ENCODE assay signal across 1 cellular context in genomic region chr17:3641717-3642486, GRCh38.
TF ChIP-seq lines count a peak whose summit lies in the region.

No MANE protein-coding gene starts in this region.

TF ChIP-seq in K562, 482 proteins besides CTCF, POLR2A, EP300 and RAD21 (continued from another document and continues in another):
- TF ChIP-seq FOS (IDR thresholded peaks at IDR 0.05; ENCODE audit: extremely low read depth, insufficient read length), result no peak
- no peak for TF ChIP-seq GTF2F1 (IDR thresholded peaks at IDR 0.05; ENCODE audit: low read depth, low read length)
- no peak for TF ChIP-seq CHD4 (IDR thresholded peaks at IDR 0.05; ENCODE audit: insufficient read depth, insufficient replicate concordance, low read depth, low read length, poor library complexity, severe bottlenecking)
- no peak for TF ChIP-seq LARP7 (IDR thresholded peaks at IDR 0.05)
- TF ChIP-seq, protein P1, sequence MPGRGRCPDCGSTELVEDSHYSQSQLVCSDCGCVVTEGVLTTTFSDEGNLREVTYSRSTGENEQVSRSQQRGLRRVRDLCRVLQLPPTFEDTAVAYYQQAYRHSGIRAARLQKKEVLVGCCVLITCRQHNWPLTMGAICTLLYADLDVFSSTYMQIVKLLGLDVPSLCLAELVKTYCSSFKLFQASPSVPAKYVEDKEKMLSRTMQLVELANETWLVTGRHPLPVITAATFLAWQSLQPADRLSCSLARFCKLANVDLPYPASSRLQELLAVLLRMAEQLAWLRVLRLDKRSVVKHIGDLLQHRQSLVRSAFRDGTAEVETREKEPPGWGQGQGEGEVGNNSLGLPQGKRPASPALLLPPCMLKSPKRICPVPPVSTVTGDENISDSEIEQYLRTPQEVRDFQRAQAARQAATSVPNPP (IDR thresholded peaks at IDR 0.05; ENCODE audit: borderline replicate concordance, insufficient read depth, insufficient read length), result no peak
- no peak for TF ChIP-seq TCFL5 (CRISPR knock-in tag; conservative IDR thresholded peaks at IDR 0.05)
- TF ChIP-seq ZKSCAN1 (IDR thresholded peaks at IDR 0.05; ENCODE audit: low read depth, low read length), result no peak
- TF ChIP-seq MIER1 (IDR thresholded peaks at IDR 0.05; ENCODE audit: low read depth), result no peak
- no peak for TF ChIP-seq PCBP1 (IDR thresholded peaks at IDR 0.05; ENCODE audit: low read depth, low read length, poor library complexity, severe bottlenecking)
- no peak for TF ChIP-seq PURB (CRISPR knock-in tag; IDR thresholded peaks at IDR 0.05; ENCODE audit: low read depth)
- TF ChIP-seq, protein P2, sequence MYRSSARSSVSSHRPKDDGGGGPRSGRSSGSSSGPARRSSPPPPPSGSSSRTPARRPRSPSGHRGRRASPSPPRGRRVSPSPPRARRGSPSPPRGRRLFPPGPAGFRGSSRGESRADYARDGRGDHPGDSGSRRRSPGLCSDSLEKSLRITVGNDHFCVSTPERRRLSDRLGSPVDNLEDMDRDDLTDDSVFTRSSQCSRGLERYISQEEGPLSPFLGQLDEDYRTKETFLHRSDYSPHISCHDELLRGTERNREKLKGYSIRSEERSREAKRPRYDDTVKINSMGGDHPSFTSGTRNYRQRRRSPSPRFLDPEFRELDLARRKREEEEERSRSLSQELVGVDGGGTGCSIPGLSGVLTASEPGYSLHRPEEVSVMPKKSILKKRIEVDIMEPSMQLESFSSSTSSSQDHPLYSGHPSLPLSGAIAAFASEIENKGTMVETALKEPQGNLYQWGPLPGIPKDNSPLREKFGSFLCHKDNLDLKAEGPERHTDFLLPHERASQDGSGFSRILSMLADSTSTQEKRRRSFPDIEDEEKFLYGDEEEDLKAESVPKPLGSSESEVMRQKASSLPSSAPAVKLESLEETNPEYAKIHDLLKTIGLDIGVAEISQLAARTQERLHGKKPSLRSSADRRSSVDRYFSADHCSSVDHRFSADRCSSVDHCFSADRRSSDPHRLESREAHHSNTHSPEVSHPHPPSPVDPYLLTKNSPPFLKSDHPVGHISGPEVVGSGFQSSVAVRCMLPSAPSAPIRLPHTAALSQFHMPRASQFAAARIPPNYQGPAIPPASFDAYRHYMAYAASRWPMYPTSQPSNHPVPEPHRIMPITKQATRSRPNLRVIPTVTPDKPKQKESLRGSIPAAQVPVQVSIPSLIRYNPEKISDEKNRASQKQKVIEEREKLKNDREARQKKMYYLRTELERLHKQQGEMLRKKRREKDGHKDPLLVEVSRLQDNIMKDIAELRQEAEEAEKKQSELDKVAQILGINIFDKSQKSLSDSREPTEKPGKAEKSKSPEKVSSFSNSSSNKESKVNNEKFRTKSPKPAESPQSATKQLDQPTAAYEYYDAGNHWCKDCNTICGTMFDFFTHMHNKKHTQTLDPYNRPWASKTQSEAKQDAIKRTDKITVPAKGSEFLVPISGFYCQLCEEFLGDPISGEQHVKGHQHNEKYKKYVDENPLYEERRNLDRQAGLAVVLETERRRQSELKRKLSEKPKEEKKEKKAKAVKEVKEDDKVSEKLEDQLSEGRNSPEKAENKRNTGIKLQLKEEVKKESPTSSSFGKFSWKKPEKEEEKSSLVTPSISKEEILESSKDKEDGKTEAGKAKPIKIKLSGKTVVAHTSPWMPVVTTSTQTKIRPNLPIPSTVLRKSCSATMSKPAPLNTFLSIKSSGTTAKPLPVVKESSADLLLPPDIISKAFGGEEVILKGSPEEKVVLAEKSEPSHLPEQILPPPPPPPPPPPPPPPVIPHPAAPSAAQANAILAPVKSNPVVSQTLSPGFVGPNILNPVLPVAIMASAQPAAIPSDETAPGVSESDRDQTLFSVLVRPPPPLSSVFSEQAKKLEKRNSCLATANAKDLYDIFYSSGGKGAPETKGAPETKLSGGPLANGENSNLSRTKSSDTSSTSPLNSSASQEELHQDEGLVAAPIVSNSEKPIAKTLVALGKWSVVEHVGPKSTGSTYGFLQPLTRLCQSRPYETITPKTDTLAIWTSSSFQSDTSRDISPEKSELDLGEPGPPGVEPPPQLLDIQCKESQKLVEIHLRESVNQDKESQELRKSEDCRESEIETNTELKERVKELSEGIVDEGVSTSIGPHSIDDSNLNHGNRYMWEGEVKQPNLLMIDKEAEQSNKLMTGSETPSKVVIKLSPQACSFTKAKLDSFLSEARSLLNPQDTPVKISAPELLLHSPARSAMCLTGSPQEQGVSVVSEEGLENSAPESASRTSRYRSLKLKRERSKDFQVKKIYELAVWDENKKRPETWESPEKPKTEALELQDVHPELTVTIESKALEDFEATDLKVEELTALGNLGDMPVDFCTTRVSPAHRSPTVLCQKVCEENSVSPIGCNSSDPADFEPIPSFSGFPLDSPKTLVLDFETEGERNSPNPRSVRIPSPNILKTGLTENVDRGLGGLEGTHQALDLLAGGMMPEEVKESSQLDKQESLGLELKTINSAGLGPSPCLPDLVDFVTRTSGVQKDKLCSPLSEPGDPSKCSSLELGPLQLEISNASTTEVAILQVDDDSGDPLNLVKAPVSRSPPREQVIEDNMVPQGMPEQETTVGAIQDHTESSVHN (IDR thresholded peaks at IDR 0.05; ENCODE audit: borderline replicate concordance in 1 of 2, low read depth in 1 of 2), result no peak
- TF ChIP-seq, protein P3, sequence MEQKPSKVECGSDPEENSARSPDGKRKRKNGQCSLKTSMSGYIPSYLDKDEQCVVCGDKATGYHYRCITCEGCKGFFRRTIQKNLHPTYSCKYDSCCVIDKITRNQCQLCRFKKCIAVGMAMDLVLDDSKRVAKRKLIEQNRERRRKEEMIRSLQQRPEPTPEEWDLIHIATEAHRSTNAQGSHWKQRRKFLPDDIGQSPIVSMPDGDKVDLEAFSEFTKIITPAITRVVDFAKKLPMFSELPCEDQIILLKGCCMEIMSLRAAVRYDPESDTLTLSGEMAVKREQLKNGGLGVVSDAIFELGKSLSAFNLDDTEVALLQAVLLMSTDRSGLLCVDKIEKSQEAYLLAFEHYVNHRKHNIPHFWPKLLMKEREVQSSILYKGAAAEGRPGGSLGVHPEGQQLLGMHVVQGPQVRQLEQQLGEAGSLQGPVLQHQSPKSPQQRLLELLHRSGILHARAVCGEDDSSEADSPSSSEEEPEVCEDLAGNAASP (IDR thresholded peaks at IDR 0.05), result no peak
- no peak for TF ChIP-seq PHB2 (IDR thresholded peaks at IDR 0.05; ENCODE audit: low read depth)
- TF ChIP-seq ZNF740 (CRISPR knock-in tag; IDR thresholded peaks at IDR 0.05), result no peak
- no peak for TF ChIP-seq ZNF740 (tag; IDR thresholded peaks at IDR 0.05)
- no peak for TF ChIP-seq CEBPG (CRISPR knock-in tag; IDR thresholded peaks at IDR 0.05)
- TF ChIP-seq CEBPG (tag; conservative IDR thresholded peaks at IDR 0.05 in 1 of 2, IDR thresholded peaks at IDR 0.05 in 1 of 2), result peak in 1 of 2 experiments; percentile 28; a peak in 1 of 4 replicates
- no peak for TF ChIP-seq HNRNPL (IDR thresholded peaks at IDR 0.05; ENCODE audit: low read depth, low read length)
- TF ChIP-seq, protein P4, sequence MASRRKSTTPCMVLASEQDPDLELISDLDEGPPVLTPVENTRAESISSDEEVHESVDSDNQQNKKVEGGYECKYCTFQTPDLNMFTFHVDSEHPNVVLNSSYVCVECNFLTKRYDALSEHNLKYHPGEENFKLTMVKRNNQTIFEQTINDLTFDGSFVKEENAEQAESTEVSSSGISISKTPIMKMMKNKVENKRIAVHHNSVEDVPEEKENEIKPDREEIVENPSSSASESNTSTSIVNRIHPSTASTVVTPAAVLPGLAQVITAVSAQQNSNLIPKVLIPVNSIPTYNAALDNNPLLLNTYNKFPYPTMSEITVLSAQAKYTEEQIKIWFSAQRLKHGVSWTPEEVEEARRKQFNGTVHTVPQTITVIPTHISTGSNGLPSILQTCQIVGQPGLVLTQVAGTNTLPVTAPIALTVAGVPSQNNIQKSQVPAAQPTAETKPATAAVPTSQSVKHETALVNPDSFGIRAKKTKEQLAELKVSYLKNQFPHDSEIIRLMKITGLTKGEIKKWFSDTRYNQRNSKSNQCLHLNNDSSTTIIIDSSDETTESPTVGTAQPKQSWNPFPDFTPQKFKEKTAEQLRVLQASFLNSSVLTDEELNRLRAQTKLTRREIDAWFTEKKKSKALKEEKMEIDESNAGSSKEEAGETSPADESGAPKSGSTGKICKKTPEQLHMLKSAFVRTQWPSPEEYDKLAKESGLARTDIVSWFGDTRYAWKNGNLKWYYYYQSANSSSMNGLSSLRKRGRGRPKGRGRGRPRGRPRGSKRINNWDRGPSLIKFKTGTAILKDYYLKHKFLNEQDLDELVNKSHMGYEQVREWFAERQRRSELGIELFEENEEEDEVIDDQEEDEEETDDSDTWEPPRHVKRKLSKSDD (conservative IDR thresholded peaks at IDR 0.05; ENCODE audit: low read length), result no peak
- no peak for TF ChIP-seq ZNF324 (CRISPR knock-in tag; IDR thresholded peaks at IDR 0.05)
- TF ChIP-seq ZNF143 (CRISPR knock-in tag; IDR thresholded peaks at IDR 0.05), result no peak
- TF ChIP-seq, protein P5, sequence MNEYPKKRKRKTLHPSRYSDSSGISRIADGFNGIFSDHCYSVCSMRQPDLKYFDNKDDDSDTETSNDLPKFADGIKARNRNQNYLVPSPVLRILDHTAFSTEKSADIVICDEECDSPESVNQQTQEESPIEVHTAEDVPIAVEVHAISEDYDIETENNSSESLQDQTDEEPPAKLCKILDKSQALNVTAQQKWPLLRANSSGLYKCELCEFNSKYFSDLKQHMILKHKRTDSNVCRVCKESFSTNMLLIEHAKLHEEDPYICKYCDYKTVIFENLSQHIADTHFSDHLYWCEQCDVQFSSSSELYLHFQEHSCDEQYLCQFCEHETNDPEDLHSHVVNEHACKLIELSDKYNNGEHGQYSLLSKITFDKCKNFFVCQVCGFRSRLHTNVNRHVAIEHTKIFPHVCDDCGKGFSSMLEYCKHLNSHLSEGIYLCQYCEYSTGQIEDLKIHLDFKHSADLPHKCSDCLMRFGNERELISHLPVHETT (CRISPR knock-in tag; conservative IDR thresholded peaks at IDR 0.05 in 1 of 2, IDR thresholded peaks at IDR 0.05 in 1 of 2), result no peak
- no peak for TF ChIP-seq NFATC3 (IDR thresholded peaks at IDR 0.05)
- TF ChIP-seq, protein P6, sequence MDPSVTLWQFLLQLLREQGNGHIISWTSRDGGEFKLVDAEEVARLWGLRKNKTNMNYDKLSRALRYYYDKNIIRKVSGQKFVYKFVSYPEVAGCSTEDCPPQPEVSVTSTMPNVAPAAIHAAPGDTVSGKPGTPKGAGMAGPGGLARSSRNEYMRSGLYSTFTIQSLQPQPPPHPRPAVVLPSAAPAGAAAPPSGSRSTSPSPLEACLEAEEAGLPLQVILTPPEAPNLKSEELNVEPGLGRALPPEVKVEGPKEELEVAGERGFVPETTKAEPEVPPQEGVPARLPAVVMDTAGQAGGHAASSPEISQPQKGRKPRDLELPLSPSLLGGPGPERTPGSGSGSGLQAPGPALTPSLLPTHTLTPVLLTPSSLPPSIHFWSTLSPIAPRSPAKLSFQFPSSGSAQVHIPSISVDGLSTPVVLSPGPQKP (CRISPR knock-in tag; IDR thresholded peaks at IDR 0.05), result no peak
- no peak for TF ChIP-seq ARHGAP35 (IDR thresholded peaks at IDR 0.05; ENCODE audit: partially characterized antibody)
- TF ChIP-seq RBFOX2 (IDR thresholded peaks at IDR 0.05; ENCODE audit: low read depth, low read length), result no peak
- no peak for TF ChIP-seq SAFB2 (IDR thresholded peaks at IDR 0.05; ENCODE audit: borderline replicate concordance, low read depth, low read length, severe bottlenecking)
- TF ChIP-seq CHCHD3 (CRISPR knock-in tag; IDR thresholded peaks at IDR 0.05), result no peak
- no peak for TF ChIP-seq RBM22 (IDR thresholded peaks at IDR 0.05; ENCODE audit: low read depth, low read length, poor library complexity, severe bottlenecking)
- TF ChIP-seq, protein P7, sequence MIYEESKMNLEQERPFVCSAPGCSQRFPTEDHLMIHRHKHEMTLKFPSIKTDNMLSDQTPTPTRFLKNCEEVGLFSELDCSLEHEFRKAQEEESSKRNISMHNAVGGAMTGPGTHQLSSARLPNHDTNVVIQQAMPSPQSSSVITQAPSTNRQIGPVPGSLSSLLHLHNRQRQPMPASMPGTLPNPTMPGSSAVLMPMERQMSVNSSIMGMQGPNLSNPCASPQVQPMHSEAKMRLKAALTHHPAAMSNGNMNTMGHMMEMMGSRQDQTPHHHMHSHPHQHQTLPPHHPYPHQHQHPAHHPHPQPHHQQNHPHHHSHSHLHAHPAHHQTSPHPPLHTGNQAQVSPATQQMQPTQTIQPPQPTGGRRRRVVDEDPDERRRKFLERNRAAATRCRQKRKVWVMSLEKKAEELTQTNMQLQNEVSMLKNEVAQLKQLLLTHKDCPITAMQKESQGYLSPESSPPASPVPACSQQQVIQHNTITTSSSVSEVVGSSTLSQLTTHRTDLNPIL (CRISPR knock-in tag; IDR thresholded peaks at IDR 0.05), result no peak
- TF ChIP-seq DMBX1 (CRISPR knock-in tag; IDR thresholded peaks at IDR 0.05; ENCODE audit: borderline replicate concordance), result no peak
- TF ChIP-seq NFXL1 (CRISPR knock-in tag; IDR thresholded peaks at IDR 0.05), result no peak
- no peak for TF ChIP-seq E2F8 (IDR thresholded peaks at IDR 0.05; ENCODE audit: low read depth, partially characterized antibody)
- no peak for TF ChIP-seq SP2 (IDR thresholded peaks at IDR 0.05; ENCODE audit: extremely low read depth, low read depth, low read length, poor library complexity, severe bottlenecking)
- no peak for TF ChIP-seq SMAD1 (IDR thresholded peaks at IDR 0.05; ENCODE audit: low read depth, low read length, partially characterized antibody)
- TF ChIP-seq RBM34 (IDR thresholded peaks at IDR 0.05; ENCODE audit: borderline replicate concordance, insufficient read depth, low read length), result no peak
- no peak for TF ChIP-seq PTTG1 (tag; IDR thresholded peaks at IDR 0.05; ENCODE audit: low read depth)
